Comparison of ENCODE assay signal across 9 cellular contexts in genomic region chr6:138774370-138774769, GRCh38. TPM values are rescaled to one million over a fixed set of nuclear protein-coding genes. Genes with fewer than 3 reads are reported as not detected.
DNase-seq lines count a peak whose midpoint lies in the region; ATAC-seq, FAIRE-seq and TF ChIP-seq lines count a peak whose summit lies in the region.
"Had no signal": no experiment of that assay in that cellular context is flagged by ENCODE, and none has a peak within 500 bp of the region (broad histone marks: within the 10 kb centered on the region; RNA-seq: fewer than 3 reads in every experiment).

No MANE protein-coding gene starts in this region.

- no peak for TF ChIP-seq POLR2A in H54 (IDR thresholded peaks at IDR 0.05; ENCODE audit: low read depth, low read length)

- H3K79me2 ChIP-seq in SK-N-SH (ENCODE audit: insufficient read depth): peaks cover 12% of the 10 kb centered on the region

- TF ChIP-seq RAD21 in SK-N-SH (IDR thresholded peaks at IDR 0.05; ENCODE audit: low read length): no peak

- DNase-seq in SK-N-SH (no peak), astrocyte of the spinal cord (ENCODE audit: low read depth, low spot score) (no peak), left lung (no peak), HEK293T (ENCODE audit: extremely low spot score) (no peak), HPDE6-E6E7 (ENCODE audit: extremely low spot score) (no peak), H54 (ENCODE audit: insufficient read length, low spot score) (no peak)

- 11% methylated on average over 3 of the region's 3 CpGs for WGBS in SK-N-SH (ENCODE audit: low lambda C conversion rate)

- no peaks in the 10 kb centered on the region for H3K27me3 ChIP-seq in SK-N-SH (ENCODE audit: insufficient read depth)
- H3K27me3 ChIP-seq in left lung: no peaks in the 10 kb centered on the region

- H3K9me3 ChIP-seq in SK-N-SH (no peaks in the 10 kb centered on the region), left lung (no peaks in the 10 kb centered on the region)

- POLR2A ChIA-PET in SK-N-SH (lab: Yijun Ruan, JAX): no interaction called here
- POLR2A ChIA-PET in HEK293T (lab: Yijun Ruan, JAX): interaction anchor here (0.9 kb wide), 1 partner anchor 274 kb away, joined by 3 read pairs; no protein-coding TSS in a partner anchor

- H3K4me3 ChIP-seq in SK-N-SH (ENCODE audit: low read depth in 2 of 2, low read length in 1 of 2): peak overlapping the region; percentile 93 to 95
- H3K4me3 ChIP-seq in astrocyte of the spinal cord (ENCODE audit: low read depth, low read length): peak overlapping the region; percentile 67
- peak overlapping the region; percentile 67 to 79 for H3K4me3 ChIP-seq in left lung

- peaks cover 0 to 9% of the 10 kb centered on the region in 2 experiments; a peak in 3 of 4 replicates for H3K4me1 ChIP-seq in SK-N-SH (ENCODE audit: control insufficient read depth in 1 of 2, insufficient read depth in 2 of 2, low read depth in 1 of 2, low read length in 1 of 2)
- H3K4me1 ChIP-seq in left lung: peaks cover 8 to 19% of the 10 kb centered on the region in 2 donors

- H4K20me1 ChIP-seq in SK-N-SH (ENCODE audit: insufficient read depth): no peaks in the 10 kb centered on the region

- intact Hi-C loops in left lung (cut with DNase I): no loop called here

- H3K27ac ChIP-seq in SK-N-SH (ENCODE audit: low read depth in 2 of 2, low read length in 1 of 2) (peak overlapping the region in 1 of 2 experiments; percentile 6; a peak in 2 of 4 replicates), left lung (peak overlapping the region; percentile 96 to 98), temporal lobe (ENCODE audit: low read depth, low read length) (peak overlapping the region; percentile 88)

- ATAC-seq in SK-N-SH treated with all-trans-retinoic acid at 6 μM for 48 hours (no peak), left lung (no peak)

- no peak for TF ChIP-seq EP300 in SK-N-SH (IDR thresholded peaks at IDR 0.05; ENCODE audit: borderline replicate concordance in 1 of 2, low read depth in 1 of 2, low read length in 1 of 2)

- H3K36me3 ChIP-seq in SK-N-SH (replicated peaks in 1 of 2; ENCODE audit: control insufficient read depth in 1 of 2, insufficient read depth in 2 of 2, low read length in 1 of 2) (peaks cover 0 to 24% of the 10 kb centered on the region in 2 experiments), left lung (no peaks in the 10 kb centered on the region)

- in situ Hi-C loops in astrocyte of the spinal cord (cut with HindIII; ENCODE audit: low sequenced_read_pairs): no loop called here

- CTCF ChIA-PET in SK-N-SH (lab: Yijun Ruan, JAX): interaction anchor here (1.0 kb wide), 1 partner anchor 42 kb away, joined by 3 read pairs; no protein-coding TSS in a partner anchor
- CTCF ChIA-PET in HEK293T (lab: Yijun Ruan, JAX): interaction anchor here (0.5 kb wide), 1 partner anchor 85 kb away, joined by 3 read pairs; no protein-coding TSS in a partner anchor

- no peak for TF ChIP-seq CTCF in SK-N-SH (IDR thresholded peaks at IDR 0.05)
- TF ChIP-seq CTCF in astrocyte of the spinal cord (IDR thresholded peaks at IDR 0.05; ENCODE audit: low read depth, low read length): no peak
- TF ChIP-seq CTCF in left lung (IDR thresholded peaks at IDR 0.05): no peak

- no peaks in the 10 kb centered on the region for H3K9me2 ChIP-seq in SK-N-SH

- FAIRE-seq in H54 (lab: Jason Lieb, UNC): no peak

- H3F3A ChIP-seq in SK-N-SH (replicated peaks; ENCODE audit: insufficient read depth): peaks cover 3% of the 10 kb centered on the region

- peak overlapping the region; percentile 95 for H2AFZ ChIP-seq in SK-N-SH (ENCODE audit: low read depth)

- peak overlapping the region; percentile 91 for H3K9ac ChIP-seq in SK-N-SH

- peak overlapping the region; percentile 77 for H3K4me2 ChIP-seq in SK-N-SH

TF ChIP-seq in SK-N-SH, 30 proteins besides CTCF, POLR2A, EP300 and RAD21 (continues in another document):
- TF ChIP-seq SMC3 (IDR thresholded peaks at IDR 0.05; ENCODE audit: low read depth, low read length): no peak
- TF ChIP-seq RFX5 (IDR thresholded peaks at IDR 0.05; ENCODE audit: low read length): no peak
- TF ChIP-seq FOXJ3 (CRISPR knock-in tag; IDR thresholded peaks at IDR 0.05): no peak
- no peak for TF ChIP-seq ZBTB33 (IDR thresholded peaks at IDR 0.05; ENCODE audit: borderline replicate concordance, low read depth)

TF ChIP-seq in SK-N-SH treated with all-trans-retinoic acid at 6 μM for 48 hours, 23 proteins besides CTCF, POLR2A, EP300 and RAD21 (continues in another document):
- TF ChIP-seq SNAI2 (CRISPR knock-in tag; IDR thresholded peaks at IDR 0.05) (no peak), ZC3H10 (CRISPR knock-in tag; IDR thresholded peaks at IDR 0.05) (no peak), PPARA (CRISPR knock-in tag; IDR thresholded peaks at IDR 0.05; ENCODE audit: borderline replicate concordance) (no peak), TOX (CRISPR knock-in tag; IDR thresholded peaks at IDR 0.05; ENCODE audit: borderline replicate concordance) (no peak), GLIS3 (CRISPR knock-in tag; IDR thresholded peaks at IDR 0.05) (no peak), POU6F1 (CRISPR knock-in tag; IDR thresholded peaks at IDR 0.05; ENCODE audit: borderline replicate concordance, low read depth) (no peak), ISL1 (CRISPR knock-in tag; IDR thresholded peaks at IDR 0.05) (no peak)

TF ChIP-seq in HEK293T, 16 proteins besides CTCF, POLR2A, EP300 and RAD21:
- TF ChIP-seq ARNT (IDR thresholded peaks at IDR 0.05) (no peak), NFRKB (IDR thresholded peaks at IDR 0.05) (no peak)

RNA-seq across cellular contexts. Expression of gene CCDC28A, which starts 0.8 kb away (rescaled TPM):
- polyA plus RNA-seq in SK-N-SH (2012; rRNA removed): 11.4 and 13.4 TPM in 2 replicates
- polyA plus RNA-seq in SK-N-SH (2012; cell fraction: cytosol; rRNA removed): 15.6 and 25.7 TPM in 2 replicates
- 5.2 and 9.0 TPM in 2 replicates for polyA plus RNA-seq in SK-N-SH (2012; cell fraction: nucleus; rRNA removed)
- total RNA-seq in left lung: 10 to 100 TPM; 14.0 to 28.4 TPM
- total RNA-seq in temporal lobe: 7.4 TPM

RNA-seq across cellular contexts. Expression of gene ECT2L, which starts 21.5 kb away (rescaled TPM):
- 0.02 TPM in 1 of 2 replicates, not detected in the other for polyA plus RNA-seq in SK-N-SH (2012; rRNA removed)
- polyA plus RNA-seq in SK-N-SH (2012; cell fraction: cytosol; rRNA removed): 0.05 TPM in 1 of 2 replicates, not detected in the other
- 0.01 TPM in 2 replicates for polyA plus RNA-seq in SK-N-SH (2012; cell fraction: nucleus; rRNA removed)
- total RNA-seq in left lung (1 to 10 TPM in 1 of 2 donors, not detected in 1; 3.1 TPM), temporal lobe (0.98 TPM)
- total RNA-seq: LHCN-M2 had no signal
